ENCODE assay signal across 20 cellular contexts in the genomic region with DNA sequence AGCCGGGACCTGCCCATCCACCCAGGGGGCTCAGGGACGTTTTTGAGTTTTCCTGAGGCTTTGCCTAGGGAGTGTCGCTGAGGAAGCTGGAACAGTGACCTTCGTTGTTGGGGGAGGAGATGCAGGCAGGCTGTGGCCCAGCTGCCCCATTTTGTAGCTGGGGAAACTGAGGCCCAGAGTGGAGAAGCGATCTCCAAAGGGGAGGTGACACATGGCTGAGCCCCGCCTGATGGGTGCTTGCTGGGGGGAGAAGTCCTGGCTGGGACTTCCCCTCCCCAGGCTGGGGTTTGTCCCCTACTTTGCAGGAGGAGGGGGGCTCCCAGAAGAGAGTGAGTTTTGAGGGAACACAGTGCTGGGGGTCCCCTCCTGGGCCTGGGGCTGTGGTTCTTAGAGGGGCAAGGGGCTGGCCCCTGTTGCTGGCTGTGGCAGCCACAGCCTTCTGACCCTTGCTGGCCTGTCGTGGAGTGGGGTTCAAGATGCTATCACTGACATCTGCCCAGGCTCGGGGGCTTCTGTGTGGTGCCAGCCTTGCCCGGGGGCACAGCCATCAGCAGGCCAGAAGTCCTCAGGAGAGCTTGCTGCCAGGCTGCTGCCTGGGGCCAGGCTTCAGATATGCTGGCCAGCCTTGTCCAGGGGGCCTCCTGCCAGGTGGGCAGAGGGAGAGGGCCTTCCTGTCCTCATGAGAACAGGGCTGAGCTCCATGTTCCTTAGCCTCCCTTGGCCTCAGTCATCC. TPM values are rescaled to one million over a fixed set of nuclear protein-coding genes. Genes with fewer than 3 reads are reported as not detected.
DNase-seq lines count a peak whose midpoint lies in the region; ATAC-seq and TF ChIP-seq lines count a peak whose summit lies in the region.
"Had no signal": no experiment of that assay in that cellular context is flagged by ENCODE, and none has a peak within 500 bp of the region (broad histone marks: within the 10 kb centered on the region; RNA-seq: fewer than 3 reads in every experiment).

No MANE protein-coding gene starts in this region.

- no peaks in the 10 kb centered on the region for H3K27me3 Mint-ChIP-seq in CD4-positive, alpha-beta T cell
- H3K27me3 Mint-ChIP-seq in activated T-helper 1 cell treated with anti-CD3 and anti-CD28 coated beads, Interleukin-12 subunit alpha, Interleukin-12 subunit beta, Interleukin-2, Interleukin-4 antibody, amounts not matched to agents 30 ng/mL and 10 ng/mL and 1 ng/mL, durations not matched to agents 14 hours and 24 hours and 36 hours (ENCODE audit: insufficient read depth), result peaks cover 11% of the 10 kb centered on the region
- H3K27me3 Mint-ChIP-seq: activated CD4-positive, alpha-beta memory T cell treated with anti-CD3 and anti-CD28 coated beads for 36 hours had no signal

- H3K36me3 ChIP-seq in neuronal stem cell (replicated peaks in 1 of 2; ENCODE audit: control insufficient read depth in 2 of 2, insufficient read depth in 2 of 2, low read length in 2 of 2), result no peaks in the 10 kb centered on the region
- H3K36me3 ChIP-seq: MG63, upper lobe of left lung had no signal

- no peak overlapping the region for H3K4me3 ChIP-seq in neuronal stem cell (ENCODE audit: low read length in 2 of 2)
- H3K4me3 ChIP-seq: MG63, mucosa of descending colon, upper lobe of left lung had no signal

- H2BK15ac ChIP-seq in neuronal stem cell (ENCODE audit: low read length), result no peak overlapping the region

- no peak for ATAC-seq in activated CD4-positive, CD25-positive, alpha-beta regulatory T cell treated with anti-CD3 and anti-CD28 coated beads, Interleukin-2, amount 50 U/mL, for 24 hours
- ATAC-seq in CD4-positive, alpha-beta T cell (ENCODE audit: poor library complexity), result no peak

- peaks cover 67% of the 10 kb centered on the region for H3K4me1 Mint-ChIP-seq in CD4-positive, alpha-beta T cell (ENCODE audit: low read depth)
- H3K4me1 Mint-ChIP-seq in activated T-helper 1 cell treated with anti-CD3 and anti-CD28 coated beads, Interleukin-12 subunit alpha, Interleukin-12 subunit beta, Interleukin-2, Interleukin-4 antibody, amounts not matched to agents 30 ng/mL and 10 ng/mL and 1 ng/mL, durations not matched to agents 14 hours and 24 hours and 36 hours (ENCODE audit: low read depth), result peaks cover 19% of the 10 kb centered on the region

- POLR2A ChIA-PET in CD4-positive, alpha-beta T cell (lab: Charles Lee), result interaction anchor here (1.4 to 4.7 kb wide), 2 partner anchors 21 to 35 kb away, joined by 5 to 36 read pairs; a partner anchor contains a TSS

- H3K9me3 ChIP-seq in CD4-positive, alpha-beta T cell (ENCODE audit: control insufficient read depth, low read length), result no peaks in the 10 kb centered on the region
- no peaks in the 10 kb centered on the region for H3K9me3 ChIP-seq in neuronal stem cell (replicated peaks in 1 of 2; ENCODE audit: control insufficient read depth in 2 of 2, insufficient read depth in 1 of 2, low read depth in 1 of 2, low read length in 2 of 2)
- H3K9me3 ChIP-seq: MG63, mucosa of descending colon, upper lobe of left lung had no signal

- H3K4me1 ChIP-seq in neuronal stem cell (ENCODE audit: control insufficient read depth in 2 of 2, insufficient read depth in 1 of 2, low read depth in 1 of 2, low read length in 2 of 2), result no peaks in the 10 kb centered on the region

- H3K4ac ChIP-seq in neuronal stem cell (ENCODE audit: low read length), result no peak overlapping the region

- no peak overlapping the region for H3K23ac ChIP-seq in neuronal stem cell (ENCODE audit: low read depth, low read length, poor library complexity)

- no peak overlapping the region for H4K91ac ChIP-seq in neuronal stem cell (ENCODE audit: low read depth, low read length, poor library complexity)

- peak; percentile 24 for DNase-seq in activated CD4-positive, CD25-positive, alpha-beta regulatory T cell treated with anti-CD3 and anti-CD28 coated beads, Interleukin-2, amount 50 U/mL, for 72 hours
- DNase-seq in CD4-positive, alpha-beta T cell, result no peak
- DNase-seq in activated T-helper 1 cell treated with anti-CD3 and anti-CD28 coated beads, Interleukin-12 subunit alpha, Interleukin-12 subunit beta, Interleukin-2, Interleukin-4 antibody, amounts not matched to agents 30 ng/mL and 10 ng/mL and 1 ng/mL, durations not matched to agents 14 hours and 24 hours and 36 hours (ENCODE audit: low spot score), result no peak
- DNase-seq in neuronal stem cell (ENCODE audit: low spot score) (no peak), NCI-H2029 treated with DMSO at 0.1 percent for 48 hours (lab: John Stamatoyannopoulos, UW) (no peak), anterior cingulate cortex (lab: John Stamatoyannopoulos, UW) (no peak)
- DNase-seq in stimulated activated CD4-positive, alpha-beta T cell treated with anti-CD3 and anti-CD28 coated beads, Interleukin-4, amount 100 ng/mL, for 1 hour, result no peak
- DNase-seq: 8988T; activated CD4-positive, alpha-beta memory T cell treated with anti-CD3 and anti-CD28 coated beads for 36 hours; effector CD4-positive, alpha-beta T cell; hypothalamus; MG63; mucosa of descending colon; NCI-H1694 treated with DMSO at 0.1 percent for 48 hours; NCI-H510A had no signal

- H3K36me3 Mint-ChIP-seq in CD4-positive, alpha-beta T cell (ENCODE audit: low read depth), result peaks cover 4% of the 10 kb centered on the region
- no peaks in the 10 kb centered on the region for H3K36me3 Mint-ChIP-seq in activated T-helper 1 cell treated with anti-CD3 and anti-CD28 coated beads, Interleukin-12 subunit alpha, Interleukin-12 subunit beta, Interleukin-2, Interleukin-4 antibody, amounts not matched to agents 30 ng/mL and 10 ng/mL and 1 ng/mL, durations not matched to agents 14 hours and 24 hours and 36 hours (ENCODE audit: low read depth)
- H3K36me3 Mint-ChIP-seq: activated CD4-positive, alpha-beta memory T cell treated with anti-CD3 and anti-CD28 coated beads for 36 hours had no signal

- peak overlapping the region; percentile 75 for H2BK5ac ChIP-seq in neuronal stem cell (ENCODE audit: low read length)

- peak overlapping the region; percentile 33 for H3K18ac ChIP-seq in neuronal stem cell (ENCODE audit: low read length)

- no CpG with 5 or more reads among the region's 9 CpGs for WGBS in neuronal stem cell (ENCODE audit: extremely low coverage in 2 of 2, insufficient read length in 2 of 2, insufficient replicate concordance in 1 of 2), 2 donors

- peak overlapping the region; percentile 82 for H3K4me3 Mint-ChIP-seq in CD4-positive, alpha-beta T cell
- H3K4me3 Mint-ChIP-seq in activated T-helper 1 cell treated with anti-CD3 and anti-CD28 coated beads, Interleukin-12 subunit alpha, Interleukin-12 subunit beta, Interleukin-2, Interleukin-4 antibody, amounts not matched to agents 30 ng/mL and 10 ng/mL and 1 ng/mL, durations not matched to agents 14 hours and 24 hours and 36 hours, result peak overlapping the region; percentile 7
- H3K4me3 Mint-ChIP-seq: activated CD4-positive, alpha-beta memory T cell treated with anti-CD3 and anti-CD28 coated beads for 36 hours had no signal

- H3K9ac ChIP-seq in neuronal stem cell (ENCODE audit: low read depth, low read length, poor library complexity), result no peak overlapping the region

- H3K27me3 ChIP-seq in CD4-positive, alpha-beta T cell (ENCODE audit: control insufficient read depth, insufficient read depth, low read length), result no peaks in the 10 kb centered on the region
- H3K27me3 ChIP-seq in neuronal stem cell (ENCODE audit: control insufficient read depth in 3 of 3, insufficient read depth in 3 of 3, low read depth in 1 of 3, low read length in 3 of 3), result peaks cover 0 to 21% (median 0%) of the 10 kb centered on the region in 3 experiments
- H3K27me3 ChIP-seq: MG63, upper lobe of left lung had no signal

- peak overlapping the region; percentile 41 for H2BK12ac ChIP-seq in neuronal stem cell (ENCODE audit: low read length)

- H3K14ac ChIP-seq in neuronal stem cell (ENCODE audit: low read length), result peak overlapping the region; percentile 44

- no peak overlapping the region for H3K4me2 ChIP-seq in neuronal stem cell (ENCODE audit: insufficient read depth, low read length, poor library complexity, severe bottlenecking)

- no peak for TF ChIP-seq CTCF in CD4-positive, alpha-beta T cell (IDR thresholded peaks at IDR 0.05)

- no peak overlapping the region for H4K8ac ChIP-seq in neuronal stem cell (ENCODE audit: low read depth, low read length)

- H2AFZ ChIP-seq in neuronal stem cell (ENCODE audit: low read length), result no peak overlapping the region

- H3K9me3 Mint-ChIP-seq in CD4-positive, alpha-beta T cell, result no peaks in the 10 kb centered on the region
- no peaks in the 10 kb centered on the region for H3K9me3 Mint-ChIP-seq in activated T-helper 1 cell treated with anti-CD3 and anti-CD28 coated beads, Interleukin-12 subunit alpha, Interleukin-12 subunit beta, Interleukin-2, Interleukin-4 antibody, amounts not matched to agents 30 ng/mL and 10 ng/mL and 1 ng/mL, durations not matched to agents 14 hours and 24 hours and 36 hours
- H3K9me3 Mint-ChIP-seq: activated CD4-positive, alpha-beta memory T cell treated with anti-CD3 and anti-CD28 coated beads for 36 hours had no signal

- H2AK5ac ChIP-seq in neuronal stem cell (ENCODE audit: low read depth, low read length), result peak overlapping the region; percentile 95

- no peak overlapping the region for H2BK120ac ChIP-seq in neuronal stem cell (ENCODE audit: low read depth, low read length)

- no peak overlapping the region for H3K27ac ChIP-seq in CD4-positive, alpha-beta T cell (ENCODE audit: low read depth, low read length)
- no peak overlapping the region for H3K27ac ChIP-seq in neuronal stem cell (replicated peaks; ENCODE audit: low read length)
- H3K27ac ChIP-seq: upper lobe of left lung had no signal

- peak overlapping the region; percentile 82 for H3K27ac Mint-ChIP-seq in CD4-positive, alpha-beta T cell
- H3K27ac Mint-ChIP-seq in activated T-helper 1 cell treated with anti-CD3 and anti-CD28 coated beads, Interleukin-12 subunit alpha, Interleukin-12 subunit beta, Interleukin-2, Interleukin-4 antibody, amounts not matched to agents 30 ng/mL and 10 ng/mL and 1 ng/mL, durations not matched to agents 14 hours and 24 hours and 36 hours, result no peak overlapping the region
- H3K27ac Mint-ChIP-seq: activated CD4-positive, alpha-beta memory T cell treated with anti-CD3 and anti-CD28 coated beads for 36 hours had no signal

- intact Hi-C loops in CD4-positive, alpha-beta T cell (cut with DNase I, micrococcal nuclease), result loop anchor here in 1 of 2 experiments (2.0 kb wide), 1 partner anchor 19 kb away; no protein-coding TSS in a partner anchor
- intact Hi-C loops in activated T-helper 1 cell treated with anti-CD3 and anti-CD28 coated beads, Interleukin-12 subunit alpha, Interleukin-12 subunit beta, Interleukin-2, Interleukin-4 antibody, amounts not matched to agents 30 ng/mL and 10 ng/mL and 1 ng/mL, durations not matched to agents 14 hours and 24 hours and 36 hours (cut with micrococcal nuclease), result no loop called here

- CTCF ChIA-PET in CD4-positive, alpha-beta T cell (lab: Charles Lee), result no interaction called here

- H3K79me1 ChIP-seq in neuronal stem cell (ENCODE audit: low read depth, low read length), result no peaks in the 10 kb centered on the region

RNA-seq across cellular contexts. Expression of a gene that starts 21.4 kb away (rescaled TPM):
- 10 to 100 TPM; 31.3 to 33.1 TPM for total RNA-seq in CD4-positive, alpha-beta T cell
- total RNA-seq in activated T-helper 1 cell treated with anti-CD3 and anti-CD28 coated beads, Interleukin-12 subunit alpha, Interleukin-12 subunit beta, Interleukin-2, Interleukin-4 antibody, amounts not matched to agents 30 ng/mL and 10 ng/mL and 1 ng/mL, durations not matched to agents 14 hours and 24 hours and 36 hours, result 5.3 and 6.4 TPM in 2 replicates
- polyA plus RNA-seq in neuronal stem cell (2013, experiment 1 of 2), result 1.2 TPM
- 1.1 TPM for polyA plus RNA-seq in neuronal stem cell (2013, experiment 2 of 2)

RNA-seq across cellular contexts. Expression of a gene that starts 21.9 kb away (rescaled TPM):
- total RNA-seq in CD4-positive, alpha-beta T cell, result 1 to 10 TPM in 1 of 2 experiments, under 1 TPM in 1; 0.91 to 1.3 TPM
- total RNA-seq in activated T-helper 1 cell treated with anti-CD3 and anti-CD28 coated beads, Interleukin-12 subunit alpha, Interleukin-12 subunit beta, Interleukin-2, Interleukin-4 antibody, amounts not matched to agents 30 ng/mL and 10 ng/mL and 1 ng/mL, durations not matched to agents 14 hours and 24 hours and 36 hours, result not detected in 2 replicates
- polyA plus RNA-seq in neuronal stem cell (2013, experiment 1 of 2), result 0.01 TPM
- polyA plus RNA-seq in neuronal stem cell (2013, experiment 2 of 2), result 0.01 TPM
- total RNA-seq: activated CD4-positive, alpha-beta memory T cell treated with anti-CD3 and anti-CD28 coated beads for 36 hours; OCI-LY7; SK-MEL-5; upper lobe of left lung had no signal
- polyA plus RNA-seq: CD14-positive monocyte had no signal
